In the genomic region with DNA sequence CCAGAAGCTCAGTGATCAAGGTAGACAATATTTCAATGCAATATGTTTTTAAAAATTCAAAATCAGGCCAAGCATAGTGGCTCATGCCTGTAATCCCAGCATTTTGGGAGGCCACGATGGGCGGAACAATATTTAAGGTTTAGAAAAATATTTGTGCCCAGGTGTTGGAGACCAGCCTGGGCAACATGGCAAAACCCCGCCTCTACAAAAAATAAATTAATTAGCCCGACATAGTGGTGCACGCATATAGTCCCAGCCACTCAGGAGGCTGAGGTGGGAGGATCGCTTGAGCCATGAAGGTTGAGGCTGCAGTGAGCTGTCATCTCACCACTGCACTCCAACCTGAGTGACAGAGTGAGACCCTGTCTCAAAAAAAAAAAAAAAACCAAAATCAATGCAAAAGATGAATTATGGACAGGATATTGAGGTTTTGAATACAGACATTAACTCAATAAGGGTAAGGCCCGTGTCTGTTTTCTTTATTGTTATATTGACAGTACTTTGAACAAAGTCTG, we compare ENCODE assay signal across 11 cellular contexts. TPM values are rescaled to one million over a fixed set of nuclear protein-coding genes. Genes with fewer than 3 reads are reported as not detected.
DNase-seq lines count a peak whose midpoint lies in the region; ATAC-seq, FAIRE-seq and TF ChIP-seq lines count a peak whose summit lies in the region.
"Had no signal": no experiment of that assay in that cellular context is flagged by ENCODE, and none has a peak within 500 bp of the region (broad histone marks: within the 10 kb centered on the region; RNA-seq: fewer than 3 reads in every experiment).

No MANE protein-coding gene starts in this region.

- no peak for TF ChIP-seq CTCF in 22Rv1 (IDR thresholded peaks at IDR 0.05)
- TF ChIP-seq CTCF in mammary epithelial cell (conservative IDR thresholded peaks at IDR 0.05 in 1 of 2, IDR thresholded peaks at IDR 0.05 in 1 of 2; ENCODE audit: extremely low read depth in 1 of 2, insufficient read depth in 1 of 2, low read depth in 1 of 2, low read length in 2 of 2): no peak

- H3K27ac ChIP-seq in 22Rv1 (0 out of 2 replicates have a peak overlapping the region, but pooled peaks have one; percentile 46), mammary epithelial cell (ENCODE audit: insufficient read depth, low read depth, low read length) (peak overlapping the region; percentile 73)

- peak overlapping the region; percentile 90 to 96 (median 94) for H3K4me3 Mint-ChIP-seq in IgD-negative memory B cell
- peak overlapping the region; percentile 92 to 100 (median 96) for H3K4me3 Mint-ChIP-seq in naive thymus-derived CD8-positive, alpha-beta T cell

- no peaks in the 10 kb centered on the region for H3K27me3 ChIP-seq in mammary epithelial cell (ENCODE audit: insufficient read depth, low read length)

- no peak overlapping the region for H3K9ac ChIP-seq in mammary epithelial cell (ENCODE audit: insufficient read depth, low read length)

- BruUV-seq in mammary epithelial cell (replicated peaks; lab: Mats Ljungman, UMichigan): no TSS peak

- dilution Hi-C loops in mammary epithelial cell (cut with HindIII; ENCODE audit: low sequenced_read_pairs): no loop called here

- no peaks in the 10 kb centered on the region for H3K4me1 ChIP-seq in mammary epithelial cell (ENCODE audit: insufficient read depth, low read length)

- DNase-seq in mammary epithelial cell (no peak), NCI-H510A treated with DMSO at 0.1 percent for 48 hours (lab: John Stamatoyannopoulos, UW) (no peak), DMS53 (lab: John Stamatoyannopoulos, UW) (no peak), GM12892 (ENCODE audit: insufficient read length) (no peak), foreskin melanocyte (no peak)
- no peak for DNase-seq in naive thymus-derived CD8-positive, alpha-beta T cell

- no peak for ATAC-seq in naive thymus-derived CD8-positive, alpha-beta T cell

- H3K27me3 Mint-ChIP-seq in IgD-negative memory B cell: no peaks in the 10 kb centered on the region
- H3K27me3 Mint-ChIP-seq in naive thymus-derived CD8-positive, alpha-beta T cell: no peaks in the 10 kb centered on the region

- peak overlapping the region; percentile 96 for H2AFZ ChIP-seq in mammary epithelial cell (ENCODE audit: low read depth, low read length)

- peak overlapping the region; percentile 84 to 100 (median 97) for H3K27ac Mint-ChIP-seq in IgD-negative memory B cell
- H3K27ac Mint-ChIP-seq in naive thymus-derived CD8-positive, alpha-beta T cell: peak overlapping the region; percentile 91 to 100 (median 98)

- H3K79me2 ChIP-seq in mammary epithelial cell (ENCODE audit: insufficient read depth, low read length): peaks cover 11% of the 10 kb centered on the region

- CTCF ChIA-PET in mammary epithelial cell (lab: Charles Lee; ENCODE audit: low non-redundant PET): no interaction called here

- peaks cover 0 to 3% (median 2%) of the 10 kb centered on the region in 3 donors for H3K9me3 Mint-ChIP-seq in IgD-negative memory B cell
- H3K9me3 Mint-ChIP-seq in naive thymus-derived CD8-positive, alpha-beta T cell: no peaks in the 10 kb centered on the region

- no peaks in the 10 kb centered on the region for H3K9me3 ChIP-seq in mammary epithelial cell (replicated peaks; ENCODE audit: insufficient read depth, low read length)

- peaks cover 1% of the 10 kb centered on the region for H3K36me3 ChIP-seq in mammary epithelial cell (ENCODE audit: insufficient read depth, low read length)

- 100% methylated on average over 5 of the region's 7 CpGs for WGBS in mammary epithelial cell (ENCODE audit: low coverage, missing lambda C conversion rate)

- POLR2A ChIA-PET in naive thymus-derived CD8-positive, alpha-beta T cell (lab: Charles Lee): interaction anchor here (1.0 to 4.7 kb wide), 6 partner anchors 10 to 534 kb away, joined by 4 to 70 read pairs (median 10); a partner anchor contains a TSS

- no peaks in the 10 kb centered on the region for H4K20me1 ChIP-seq in mammary epithelial cell (ENCODE audit: insufficient read depth, low read length)

- in situ Hi-C loops in mammary epithelial cell (cut with MboI; ENCODE audit: low sequenced_read_pairs in 2 of 2): no loop called here

- peak overlapping the region; percentile 84 for H3K4me2 ChIP-seq in mammary epithelial cell (ENCODE audit: insufficient read depth, low read depth, low read length)

- intact Hi-C loops in mammary epithelial cell (cut with micrococcal nuclease): no loop called here

- peaks cover 25 to 31% (median 31%) of the 10 kb centered on the region in 3 donors for H3K4me1 Mint-ChIP-seq in IgD-negative memory B cell
- peaks cover 26 to 69% (median 52%) of the 10 kb centered on the region in 4 donors for H3K4me1 Mint-ChIP-seq in naive thymus-derived CD8-positive, alpha-beta T cell

- H3K36me3 Mint-ChIP-seq in IgD-negative memory B cell: peaks cover 2% of the 10 kb centered on the region
- peaks cover 0 to 14% (median 2%) of the 10 kb centered on the region in 3 donors for H3K36me3 Mint-ChIP-seq in naive thymus-derived CD8-positive, alpha-beta T cell

- H3K4me3 ChIP-seq in mammary epithelial cell (replicated peaks in 1 of 3; ENCODE audit: insufficient read depth in 1 of 3, low read depth in 2 of 3, low read length in 3 of 3): no peak overlapping the region

- no peak for TF ChIP-seq POLR2A in GM12892 (IDR thresholded peaks at IDR 0.05; ENCODE audit: low read depth, low read length)

- no peak for FAIRE-seq in GM12892 (lab: Jason Lieb, UNC)
- FAIRE-seq: G401.6 had no signal

RNA-seq across cellular contexts. Expression of a gene that starts 0.9 kb away (rescaled TPM):
- polyA plus RNA-seq in IgD-negative memory B cell (17.3 TPM), mammary epithelial cell (4.2 TPM)
- 10 to 100 TPM in 1 of 2 donors, 1 to 10 TPM in 1; 7.6 to 11.2 TPM for total RNA-seq in mammary epithelial cell
- 2.5 TPM for polyA minus RNA-seq in mammary epithelial cell
- total RNA-seq in naive thymus-derived CD8-positive, alpha-beta T cell: 10 to 100 TPM; 22.0 to 23.4 TPM
- 10 to 100 TPM in 2 of 3 donors, 1 to 10 TPM in 1; 9.0 to 10.6 (median 10.3) TPM for polyA plus RNA-seq in naive thymus-derived CD8-positive, alpha-beta T cell
- polyA plus RNA-seq in GM12892 (2012; ENCODE audit: missing spikeins): 8.7 TPM

RNA-seq across cellular contexts. Expression of a gene that starts 21.0 kb away (rescaled TPM):
- polyA plus RNA-seq in IgD-negative memory B cell (8.5 TPM), mammary epithelial cell (0.37 TPM)
- 1 to 10 TPM in 1 of 2 donors, under 1 TPM in 1; 0.50 to 1.2 TPM for total RNA-seq in mammary epithelial cell
- polyA minus RNA-seq in mammary epithelial cell: 3.5 TPM
- 1 to 10 TPM; 2.9 to 3.7 TPM for total RNA-seq in naive thymus-derived CD8-positive, alpha-beta T cell
- polyA plus RNA-seq in naive thymus-derived CD8-positive, alpha-beta T cell: 1 to 10 TPM; 1.0 to 6.9 (median 2.9) TPM
- polyA plus RNA-seq in GM12892 (2012; ENCODE audit: missing spikeins): 15.0 TPM

RNA-seq across cellular contexts. Expression of a gene that starts 35.6 kb away (rescaled TPM):
- polyA plus RNA-seq in IgD-negative memory B cell: not detected
- not detected for total RNA-seq in mammary epithelial cell
- not detected for polyA plus RNA-seq in mammary epithelial cell
- polyA minus RNA-seq in mammary epithelial cell: not detected
- not detected for total RNA-seq in naive thymus-derived CD8-positive, alpha-beta T cell
- polyA plus RNA-seq in naive thymus-derived CD8-positive, alpha-beta T cell: not detected
- not detected for polyA plus RNA-seq in GM12892 (2012; ENCODE audit: missing spikeins)
- total RNA-seq: NCI-H460 had no signal
- polyA plus RNA-seq: lung had no signal
